34 cellular contexts compared by ENCODE assay signal in genomic region chr9:86773437-86773836, GRCh38.
"Had no signal": no experiment of that assay in that cellular context is flagged by ENCODE, and none has a peak within 500 bp of the region (broad histone marks: within the 10 kb centered on the region; RNA-seq: fewer than 3 reads in every experiment).

No MANE protein-coding gene starts in this region.

- H3K4me3 Mint-ChIP-seq: activated CD4-positive, alpha-beta memory T cell treated with anti-CD3 and anti-CD28 coated beads, Interleukin-2, amount 10 ng/mL, durations not matched to agents 7 days and 5 days; activated CD8-positive, alpha-beta memory T cell treated with anti-CD3 and anti-CD28 coated beads, Interleukin-2, amount 10 ng/mL, durations not matched to agents 7 days and 5 days; activated naive CD4-positive, alpha-beta T cell treated with anti-CD3 and anti-CD28 coated beads, Interleukin-2, amount 10 ng/mL, durations not matched to agents 7 days and 5 days; activated naive CD8-positive, alpha-beta T cell; activated naive CD8-positive, alpha-beta T cell treated with anti-CD3 and anti-CD28 coated beads, Interleukin-2, amount 50 U/mL, for 24 hours; brain had no signal

- H3K27ac ChIP-seq: KMS-11, Peyer's patch, VCaP had no signal

- H3K36me3 ChIP-seq: Peyer's patch had no signal

- H3K9me3 Mint-ChIP-seq: activated CD4-positive, alpha-beta memory T cell treated with anti-CD3 and anti-CD28 coated beads, Interleukin-2, amount 10 ng/mL, durations not matched to agents 7 days and 5 days; activated naive CD4-positive, alpha-beta T cell treated with anti-CD3 and anti-CD28 coated beads, Interleukin-2, amount 10 ng/mL, durations not matched to agents 7 days and 5 days; activated naive CD8-positive, alpha-beta T cell treated with anti-CD3 and anti-CD28 coated beads, Interleukin-2, amount 50 U/mL, for 24 hours had no signal

- H3K4me3 ChIP-seq: Peyer's patch had no signal

- H3K36me3 Mint-ChIP-seq: activated CD8-positive, alpha-beta memory T cell treated with anti-CD3 and anti-CD28 coated beads, Interleukin-2, amount 10 ng/mL, durations not matched to agents 7 days and 5 days; activated naive CD4-positive, alpha-beta T cell treated with anti-CD3 and anti-CD28 coated beads, Interleukin-2, amount 10 ng/mL, durations not matched to agents 7 days and 5 days; activated naive CD8-positive, alpha-beta T cell; brain had no signal

- DNase-seq: activated CD4-positive, alpha-beta memory T cell treated with anti-CD3 and anti-CD28 coated beads, Interleukin-2, amount 10 ng/mL, durations not matched to agents 7 days and 5 days; activated CD4-positive, alpha-beta T cell treated with anti-CD3 and anti-CD28 coated beads for 1 hour; activated CD4-positive, alpha-beta T cell treated with anti-CD3 and anti-CD28 coated beads for 48 hours; activated CD4-positive, CD25-positive, alpha-beta regulatory T cell; activated CD8-positive, alpha-beta memory T cell treated with anti-CD3 and anti-CD28 coated beads for 24 hours; activated CD8-positive, alpha-beta memory T cell treated with anti-CD3 and anti-CD28 coated beads, Interleukin-2, amount 10 ng/mL, durations not matched to agents 7 days and 5 days; activated CD8-positive, alpha-beta memory T cell treated with anti-CD3 and anti-CD28 coated beads, Interleukin-2, amount 50 U/mL, for 48 hours; activated effector memory CD4-positive, alpha-beta T cell treated with Interleukin-2 at 50 U/mL for 16 hours; activated naive CD4-positive, alpha-beta T cell treated with anti-CD3 and anti-CD28 coated beads, Interleukin-2, amount 10 ng/mL, durations not matched to agents 7 days and 5 days; activated naive CD8-positive, alpha-beta T cell treated with anti-CD3 and anti-CD28 coated beads, Interleukin-2, amount 50 U/mL, for 24 hours; activated T-cell treated with anti-CD3 and anti-CD28 coated beads, Interleukin-2, amount 50 U/mL, for 48 hours; anterior cingulate cortex; MM.1S; MV-4-11; NCI-H1092; NCI-H1436 treated with DMSO at 0.1 percent for 48 hours; NCI-H1694 treated with DMSO at 0.1 percent for 48 hours; NCI-H2029; NCI-H2171; NCI-H510A; NCI-H526; NCI-H748 treated with DMSO at 0.1 percent for 48 hours; NK-92 treated with Interleukin-12 subunit alpha and Interleukin-12 subunit beta, amount 100 ng/mL, for 24 hours; PC-3; Peyer's patch; RPMI8226; SW 1271; T-helper 1 cell; T-helper 2 cell; T-helper 9 cell had no signal

- H3K4me1 ChIP-seq: Peyer's patch had no signal

- H3K4me1 Mint-ChIP-seq: activated CD4-positive, alpha-beta memory T cell treated with anti-CD3 and anti-CD28 coated beads, Interleukin-2, amount 10 ng/mL, durations not matched to agents 7 days and 5 days; activated CD8-positive, alpha-beta memory T cell treated with anti-CD3 and anti-CD28 coated beads, Interleukin-2, amount 10 ng/mL, durations not matched to agents 7 days and 5 days; activated naive CD4-positive, alpha-beta T cell treated with anti-CD3 and anti-CD28 coated beads, Interleukin-2, amount 10 ng/mL, durations not matched to agents 7 days and 5 days; activated naive CD8-positive, alpha-beta T cell treated with anti-CD3 and anti-CD28 coated beads, Interleukin-2, amount 50 U/mL, for 24 hours; brain had no signal

- ATAC-seq: activated CD8-positive, alpha-beta memory T cell treated with anti-CD3 and anti-CD28 coated beads, Interleukin-2, amount 10 ng/mL, durations not matched to agents 7 days and 5 days; activated naive CD8-positive, alpha-beta T cell treated with anti-CD3 and anti-CD28 coated beads, Interleukin-2, amount 50 U/mL, for 24 hours; PC-3 had no signal

- H3K4me2 ChIP-seq: KMS-11 had no signal

- H3K27me3 Mint-ChIP-seq: activated CD4-positive, alpha-beta memory T cell treated with anti-CD3 and anti-CD28 coated beads, Interleukin-2, amount 10 ng/mL, durations not matched to agents 7 days and 5 days; activated naive CD4-positive, alpha-beta T cell treated with anti-CD3 and anti-CD28 coated beads, Interleukin-2, amount 10 ng/mL, durations not matched to agents 7 days and 5 days had no signal

- H3K27ac Mint-ChIP-seq: activated CD4-positive, alpha-beta memory T cell treated with anti-CD3 and anti-CD28 coated beads, Interleukin-2, amount 10 ng/mL, durations not matched to agents 7 days and 5 days; activated CD8-positive, alpha-beta memory T cell treated with anti-CD3 and anti-CD28 coated beads, Interleukin-2, amount 10 ng/mL, durations not matched to agents 7 days and 5 days; activated naive CD4-positive, alpha-beta T cell treated with anti-CD3 and anti-CD28 coated beads, Interleukin-2, amount 10 ng/mL, durations not matched to agents 7 days and 5 days; activated naive CD8-positive, alpha-beta T cell; activated naive CD8-positive, alpha-beta T cell treated with anti-CD3 and anti-CD28 coated beads, Interleukin-2, amount 50 U/mL, for 24 hours had no signal

- H3K9ac ChIP-seq: KMS-11 had no signal

- H3K9me3 ChIP-seq: Peyer's patch had no signal

- H3K27me3 ChIP-seq: Peyer's patch had no signal
